Comparison of ENCODE assay signal across 21 cellular contexts in the genomic region with DNA sequence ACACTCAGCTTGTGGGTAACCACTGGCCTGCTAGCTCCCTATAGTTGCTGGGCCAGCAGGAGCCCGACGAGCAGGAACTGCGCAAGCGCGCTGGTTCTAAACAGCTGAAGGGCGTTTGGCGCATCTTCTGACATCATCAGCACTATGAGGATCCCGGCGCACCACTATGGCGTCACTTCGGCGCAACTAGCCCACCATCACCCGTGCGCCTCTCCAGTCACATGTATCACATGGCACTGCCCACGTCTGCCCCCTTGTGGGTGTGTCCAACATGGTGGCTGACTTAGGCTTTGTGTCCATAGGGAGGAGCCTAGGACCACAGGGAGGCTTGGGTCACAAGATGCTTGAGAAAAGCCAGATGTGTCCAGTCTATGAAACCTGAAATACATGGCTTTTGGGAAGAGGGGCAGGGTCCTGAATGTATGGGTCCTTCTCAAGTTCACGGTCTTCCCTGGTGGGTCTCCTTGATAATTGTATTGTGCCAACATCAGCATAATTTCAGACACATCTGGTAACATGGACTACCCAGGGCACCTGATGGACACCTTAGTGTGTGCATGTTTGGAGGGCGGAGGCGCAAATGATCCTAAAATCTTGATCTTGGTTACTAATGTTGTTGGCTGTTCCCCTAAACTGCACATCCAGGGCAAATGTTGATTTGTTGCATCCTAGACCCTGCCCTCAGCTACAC. TPM values are rescaled to one million over a fixed set of nuclear protein-coding genes. Genes with fewer than 3 reads are reported as not detected.
DNase-seq lines count a peak whose midpoint lies in the region; ATAC-seq and TF ChIP-seq lines count a peak whose summit lies in the region.
"Had no signal": no experiment of that assay in that cellular context is flagged by ENCODE, and none has a peak within 500 bp of the region (broad histone marks: within the 10 kb centered on the region; RNA-seq: fewer than 3 reads in every experiment).

No MANE protein-coding gene starts in this region.

- peak; percentile 33 for DNase-seq in activated CD4-positive, alpha-beta T cell treated with anti-CD3 and anti-CD28 coated beads for 36 hours
- no peak for DNase-seq in activated CD4-positive, alpha-beta T cell treated with anti-CD3 and anti-CD28 coated beads, Interleukin-2, amount 50 U/mL, for 4 hours
- DNase-seq in H9 (no peak), SK-MEL-5 (ENCODE audit: low read depth, low spot score) (peak; percentile 33), neural crest cell (ENCODE audit: low read depth, low spot score) (no peak), spleen (no peak), GM23248 (no peak)
- DNase-seq: activated CD4-positive, alpha-beta T cell treated with anti-CD3 and anti-CD28 coated beads, Interleukin-2, amount 50 U/mL, for 48 hours; activated effector memory CD4-positive, alpha-beta T cell treated with Interleukin-2 at 50 U/mL for 16 hours; AML-193; lower lobe of right lung; NCI-H1105; NCI-H446 treated with DMSO at 0.1 percent for 48 hours; nephron progenitor cell; T1000 had no signal

- H3K56ac ChIP-seq in H9 (ENCODE audit: insufficient read length, low read depth, low read length), result no peak overlapping the region

- H3K9ac ChIP-seq in H9 (ENCODE audit: extremely low read depth, insufficient read length, low read length) (no peak overlapping the region), GM23248 (no peak overlapping the region)

- ATAC-seq in activated CD4-positive, alpha-beta T cell treated with anti-CD3 and anti-CD28 coated beads for 36 hours, result no peak
- ATAC-seq in GM19328 (IDR thresholded peaks at IDR 0.05; ENCODE audit: unreplicated experiment), result no peak
- ATAC-seq: body of pancreas, lower lobe of right lung, Right ventricle myocardium inferior had no signal

- H3K4me1 ChIP-seq in H9 (ENCODE audit: insufficient read depth, low read length) (no peaks in the 10 kb centered on the region), spleen (no peaks in the 10 kb centered on the region), GM23248 (ENCODE audit: insufficient read depth) (no peaks in the 10 kb centered on the region)
- H3K4me1 ChIP-seq: body of pancreas, lower lobe of right lung, tibial nerve had no signal

- no peak for TF ChIP-seq POLR2A in spleen (IDR thresholded peaks at IDR 0.05)

- peaks cover 3% of the 10 kb centered on the region for H3K4me1 Mint-ChIP-seq in activated CD4-positive, alpha-beta T cell treated with anti-CD3 and anti-CD28 coated beads for 36 hours
- no peaks in the 10 kb centered on the region for H3K4me1 Mint-ChIP-seq in H9
- H3K4me1 Mint-ChIP-seq in neural crest cell, result no peaks in the 10 kb centered on the region
- H3K4me1 Mint-ChIP-seq: nephron progenitor cell had no signal

- no peak overlapping the region for H3T11ph ChIP-seq in H9 (ENCODE audit: low read length)

- POLR2A ChIA-PET in activated CD4-positive, alpha-beta T cell treated with anti-CD3 and anti-CD28 coated beads for 36 hours (lab: Charles Lee), result no interaction called here

- H2BK120ac ChIP-seq in H9 (ENCODE audit: low read depth, low read length, poor library complexity, severe bottlenecking), result no peak overlapping the region

- H2BK5ac ChIP-seq in H9 (ENCODE audit: insufficient read length, low read length), result no peak overlapping the region

- peaks cover 24% of the 10 kb centered on the region for H3K27me3 Mint-ChIP-seq in activated CD4-positive, alpha-beta T cell treated with anti-CD3 and anti-CD28 coated beads for 36 hours
- H3K27me3 Mint-ChIP-seq in H9 (ENCODE audit: low read depth) (peaks cover 79% of the 10 kb centered on the region), neural crest cell (ENCODE audit: low read depth) (peaks cover 86% of the 10 kb centered on the region)

- H3K27me3 ChIP-seq in H9 (ENCODE audit: insufficient read depth, low read length), result no peaks in the 10 kb centered on the region; the same call in 1 of the 2 replicates
- H3K27me3 ChIP-seq in spleen (replicated peaks in 1 of 7), result peaks cover 0 to 55% (median 0%) of the 10 kb centered on the region in 7 donors
- no peaks in the 10 kb centered on the region; the same call in 1 of the 2 replicates for H3K27me3 ChIP-seq in GM23248 (replicated peaks; ENCODE audit: insufficient read depth)
- H3K27me3 ChIP-seq: body of pancreas, tibial nerve had no signal

- in situ Hi-C loops in SK-MEL-5 (cut with HindIII; ENCODE audit: low pct_unique_long_range_greater_than_20kb, low sequenced_read_pairs) (no loop called here), GM23248 (cut with MboI) (no loop called here)

- H3K79me2 ChIP-seq in H9 (ENCODE audit: insufficient read depth, low read length), result no peaks in the 10 kb centered on the region
- no peaks in the 10 kb centered on the region for H3K79me2 ChIP-seq in GM23248 (ENCODE audit: insufficient read depth)

- no peaks in the 10 kb centered on the region for H3K36me3 ChIP-seq in spleen
- H3K36me3 ChIP-seq in GM23248 (ENCODE audit: low read depth), result no peaks in the 10 kb centered on the region
- H3K36me3 ChIP-seq: lower lobe of right lung, tibial nerve had no signal

- no peak overlapping the region for H3K4ac ChIP-seq in H9 (ENCODE audit: low read depth, low read length)

- H3K4me3 ChIP-seq in spleen (no peak overlapping the region), GM23248 (no peak overlapping the region)
- H3K4me3 ChIP-seq: body of pancreas, lower lobe of right lung, tibial nerve had no signal

- no peak overlapping the region for H4K91ac ChIP-seq in H9 (ENCODE audit: insufficient read length, low read depth, low read length)

- no peak overlapping the region for H3K4me3 Mint-ChIP-seq in activated CD4-positive, alpha-beta T cell treated with anti-CD3 and anti-CD28 coated beads for 36 hours
- H3K4me3 Mint-ChIP-seq in H9 (no peak overlapping the region), neural crest cell (no peak overlapping the region)
- H3K4me3 Mint-ChIP-seq: nephron progenitor cell had no signal

- H3K9me2 ChIP-seq in GM23248 (ENCODE audit: insufficient read depth), result no peaks in the 10 kb centered on the region

- no peak overlapping the region for H3K14ac ChIP-seq in H9 (ENCODE audit: insufficient read depth, low read length)

- H2AK5ac ChIP-seq in H9 (ENCODE audit: insufficient read length, low read length), result no peak overlapping the region

- H4K20me1 ChIP-seq in H9 (ENCODE audit: control insufficient read depth, insufficient read depth, insufficient read length) (no peaks in the 10 kb centered on the region), GM23248 (ENCODE audit: insufficient read depth) (no peaks in the 10 kb centered on the region)

- no peak overlapping the region for H2BK20ac ChIP-seq in H9 (ENCODE audit: low read depth, low read length, poor library complexity, severe bottlenecking)

- peaks cover 6% of the 10 kb centered on the region; the same call in 1 of the 2 replicates for H3F3A ChIP-seq in GM23248 (ENCODE audit: insufficient read depth)

- H3K23ac ChIP-seq in H9 (ENCODE audit: insufficient read length, low read depth, low read length), result no peak overlapping the region

- no peak overlapping the region for H2AFZ ChIP-seq in H9 (ENCODE audit: low read length)
- no peak overlapping the region for H2AFZ ChIP-seq in GM23248

- H3K4me2 ChIP-seq in H9 (ENCODE audit: insufficient read depth, insufficient read length, low read length), result no peak overlapping the region
- no peak overlapping the region for H3K4me2 ChIP-seq in GM23248 (ENCODE audit: unreplicated experiment)

- CTCF ChIA-PET in activated CD4-positive, alpha-beta T cell treated with anti-CD3 and anti-CD28 coated beads for 36 hours (lab: Charles Lee), result no interaction called here

- peak; percentile 45 for TF ChIP-seq CTCF in H9 (conservative IDR thresholded peaks at IDR 0.05)
- TF ChIP-seq CTCF in neural crest cell (conservative IDR thresholded peaks at IDR 0.05), result peak; percentile 24
- TF ChIP-seq CTCF in spleen (IDR thresholded peaks at IDR 0.05 in 8 of 11, conservative IDR thresholded peaks at IDR 0.05 in 3 of 11), result no peak

- H4K8ac ChIP-seq in H9 (replicated peaks; ENCODE audit: insufficient read length, low read depth, low read length), result no peak overlapping the region

- H3K9me3 ChIP-seq in H9 (ENCODE audit: control insufficient read depth, low read depth, low read length) (peaks cover 4% of the 10 kb centered on the region), spleen (peaks cover 0 to 9% (median 2%) of the 10 kb centered on the region in 8 donors), GM23248 (ENCODE audit: low read depth) (no peaks in the 10 kb centered on the region)
- H3K9me3 ChIP-seq: body of pancreas, lower lobe of right lung had no signal

- no peaks in the 10 kb centered on the region for H3K23me2 ChIP-seq in H9 (ENCODE audit: insufficient read length, low read depth, low read length, poor library complexity, severe bottlenecking)

- no peak overlapping the region for H3K18ac ChIP-seq in H9 (ENCODE audit: insufficient read length, low read depth, low read length)

- H3K36me3 Mint-ChIP-seq in activated CD4-positive, alpha-beta T cell treated with anti-CD3 and anti-CD28 coated beads for 36 hours (ENCODE audit: low read depth), result no peaks in the 10 kb centered on the region
- H3K36me3 Mint-ChIP-seq in H9 (ENCODE audit: insufficient read depth in 1 of 3, low read depth in 3 of 3) (peaks cover 4 to 11% (median 7%) of the 10 kb centered on the region in 3 experiments; a peak in 5 of 7 replicates), neural crest cell (ENCODE audit: low read depth) (no peaks in the 10 kb centered on the region)

- no peaks in the 10 kb centered on the region for H3K79me1 ChIP-seq in H9 (ENCODE audit: insufficient read depth, low read depth, low read length, poor library complexity, severe bottlenecking)

- H3K27ac ChIP-seq in H9 (ENCODE audit: insufficient read length, low read depth, low read length) (no peak overlapping the region), spleen (no peak overlapping the region), GM23248 (no peak overlapping the region)
- H3K27ac ChIP-seq: body of pancreas, lower lobe of right lung, tibial nerve had no signal

- H2BK15ac ChIP-seq in H9 (ENCODE audit: low read depth, low read length), result no peak overlapping the region

- H4K5ac ChIP-seq in H9 (ENCODE audit: insufficient read length, low read depth, low read length), result no peak overlapping the region

- intact Hi-C loops in activated CD4-positive, alpha-beta T cell treated with anti-CD3 and anti-CD28 coated beads for 36 hours (cut with DNase I, micrococcal nuclease), result no loop called here
- intact Hi-C loops in spleen (cut with DNase I; ENCODE audit: low total_unique reads), result no loop called here

- no CpG with 5 or more reads among the region's 18 CpGs for WGBS in H9 (ENCODE audit: extremely low coverage, insufficient read length, low lambda C conversion rate)
- WGBS in spleen, 5 donors, result 90 to 91% (median 90%) methylated on average over 18 of the region's 18 CpGs
- WGBS in GM23248 (ENCODE audit: low coverage in 1 of 2, low lambda C conversion rate in 2 of 2, missing lambda C conversion rate in 2 of 2), 2 experiments, result 80 to 83% methylated on average over 18 of the region's 18 CpGs

- no peak overlapping the region for H3K27ac Mint-ChIP-seq in activated CD4-positive, alpha-beta T cell treated with anti-CD3 and anti-CD28 coated beads for 36 hours
- H3K27ac Mint-ChIP-seq in H9 (no peak overlapping the region), neural crest cell (ENCODE audit: unreplicated experiment) (no peak overlapping the region)
- H3K27ac Mint-ChIP-seq: nephron progenitor cell had no signal

- H3K9me3 Mint-ChIP-seq in activated CD4-positive, alpha-beta T cell treated with anti-CD3 and anti-CD28 coated beads for 36 hours (ENCODE audit: low read depth), result peaks cover 10% of the 10 kb centered on the region
- H3K9me3 Mint-ChIP-seq in H9, result peaks cover 36 to 38% of the 10 kb centered on the region in 2 experiments
- no peaks in the 10 kb centered on the region for H3K9me3 Mint-ChIP-seq in neural crest cell

- H2BK12ac ChIP-seq in H9 (ENCODE audit: insufficient read length, low read depth, low read length), result no peak overlapping the region

RNA-seq across cellular contexts. Expression of gene KLK4, which starts 18.0 kb away (rescaled TPM):
- not detected for total RNA-seq in activated CD4-positive, alpha-beta T cell treated with anti-CD3 and anti-CD28 coated beads for 36 hours
- total RNA-seq in H9 (2021) (0.48 TPM in 1 of 2 replicates, not detected in the other), neural crest cell (not detected in 2 replicates), spleen (not detected)
- total RNA-seq in SK-MEL-5 (2014; rRNA removed; shearing (Covaris generic)), result 1.0 TPM in 1 of 2 replicates, not detected in the other
- polyA plus RNA-seq in SK-MEL-5 (2015; cell fraction: cytosol; rRNA removed), result 0.25 and 0.95 TPM in 2 replicates
- not detected in 2 replicates for polyA plus RNA-seq in SK-MEL-5 (2015; cell fraction: nucleus; rRNA removed)
- polyA plus RNA-seq in spleen (under 1 TPM; 0.19 to 0.26 (median 0.20) TPM), GM23248 (2016; fragmentation: Nextera tagmentation; extraction: Ambion mirVana) (not detected in 2 replicates)
- total RNA-seq in GM23248 (2014; rRNA removed; shearing (Covaris generic)), result not detected in 2 replicates
- total RNA-seq: body of pancreas, HT1080, lower lobe of right lung, renal cortical epithelial cell, Right ventricle myocardium inferior had no signal

RNA-seq across cellular contexts. Expression of gene KLK2, which starts 20.0 kb away (rescaled TPM):
- total RNA-seq in activated CD4-positive, alpha-beta T cell treated with anti-CD3 and anti-CD28 coated beads for 36 hours, result not detected
- total RNA-seq in H9 (2021) (not detected in 2 replicates), neural crest cell (not detected in 2 replicates), spleen (1 to 10 TPM in 1 of 7 donors, under 1 TPM in 1, not detected in 5; 0.37 to 1.2 TPM)
- 0.96 and 2.0 TPM in 2 replicates for total RNA-seq in SK-MEL-5 (2014; rRNA removed; shearing (Covaris generic))
- 0.63 and 4.5 TPM in 2 replicates for polyA plus RNA-seq in SK-MEL-5 (2015; cell fraction: cytosol; rRNA removed)
- polyA plus RNA-seq in SK-MEL-5 (2015; cell fraction: nucleus; rRNA removed), result 19.7 and 22.8 TPM in 2 replicates
- polyA plus RNA-seq in spleen (under 1 TPM; 0.65 to 0.86 (median 0.65) TPM), GM23248 (2016; fragmentation: Nextera tagmentation; extraction: Ambion mirVana) (not detected in 2 replicates)
- total RNA-seq in GM23248 (2014; rRNA removed; shearing (Covaris generic)), result not detected in 2 replicates
- total RNA-seq: body of pancreas, HT1080, lower lobe of right lung, renal cortical epithelial cell, Right ventricle myocardium inferior, tibial nerve had no signal

RNA-seq across cellular contexts. Expression of gene KLK3, which starts 38.5 kb away (rescaled TPM):
- total RNA-seq in activated CD4-positive, alpha-beta T cell treated with anti-CD3 and anti-CD28 coated beads for 36 hours, result not detected
- total RNA-seq in H9 (2021) (not detected in 2 replicates), neural crest cell (not detected in 2 replicates), spleen (not detected)
- not detected in 2 replicates for total RNA-seq in SK-MEL-5 (2014; rRNA removed; shearing (Covaris generic))
- polyA plus RNA-seq in SK-MEL-5 (2015; cell fraction: cytosol; rRNA removed), result not detected in 2 replicates
- not detected in 2 replicates for polyA plus RNA-seq in SK-MEL-5 (2015; cell fraction: nucleus; rRNA removed)
- polyA plus RNA-seq in spleen (under 1 TPM in 1 of 3 donors, not detected in 2; 0.03 TPM), GM23248 (2016; fragmentation: Nextera tagmentation; extraction: Ambion mirVana) (not detected in 2 replicates)
- total RNA-seq in GM23248 (2014; rRNA removed; shearing (Covaris generic)), result not detected in 2 replicates
- total RNA-seq: body of pancreas, HT1080, lower lobe of right lung, renal cortical epithelial cell, Right ventricle myocardium inferior, tibial nerve had no signal

RNA-seq across cellular contexts. Expression of gene KLK5, which starts 59.6 kb away (rescaled TPM):
- not detected for total RNA-seq in activated CD4-positive, alpha-beta T cell treated with anti-CD3 and anti-CD28 coated beads for 36 hours
- not detected in 2 replicates for total RNA-seq in H9 (2021)
- not detected in 2 replicates for total RNA-seq in SK-MEL-5 (2014; rRNA removed; shearing (Covaris generic))
- polyA plus RNA-seq in SK-MEL-5 (2015; cell fraction: cytosol; rRNA removed), result not detected in 2 replicates
- not detected in 2 replicates for polyA plus RNA-seq in SK-MEL-5 (2015; cell fraction: nucleus; rRNA removed)
- not detected in 2 replicates for total RNA-seq in neural crest cell
- total RNA-seq in spleen, result under 1 TPM in 1 of 7 donors, not detected in 6; 0.79 TPM
- polyA plus RNA-seq in spleen, result under 1 TPM in 1 of 3 donors, not detected in 2; 0.13 TPM
- total RNA-seq in GM23248 (2014; rRNA removed; shearing (Covaris generic)), result not detected in 2 replicates
- 0.23 TPM in 1 of 2 replicates, not detected in the other for polyA plus RNA-seq in GM23248 (2016; fragmentation: Nextera tagmentation; extraction: Ambion mirVana)
- total RNA-seq: body of pancreas, HT1080, lower lobe of right lung, Right ventricle myocardium inferior, tibial nerve had no signal

RNA-seq across cellular contexts. Expression of gene KLK15, which starts 59.8 kb away (rescaled TPM):
- total RNA-seq in activated CD4-positive, alpha-beta T cell treated with anti-CD3 and anti-CD28 coated beads for 36 hours, result not detected
- total RNA-seq in H9 (2021) (not detected in 2 replicates), neural crest cell (not detected in 2 replicates), spleen (not detected)
- not detected in 2 replicates for total RNA-seq in SK-MEL-5 (2014; rRNA removed; shearing (Covaris generic))
- 0.23 and 1.1 TPM in 2 replicates for polyA plus RNA-seq in SK-MEL-5 (2015; cell fraction: cytosol; rRNA removed)
- 1.1 TPM in 1 of 2 replicates, not detected in the other for polyA plus RNA-seq in SK-MEL-5 (2015; cell fraction: nucleus; rRNA removed)
- polyA plus RNA-seq in spleen (under 1 TPM in 2 of 3 donors, not detected in 1; 0.07 to 0.13 TPM), GM23248 (2016; fragmentation: Nextera tagmentation; extraction: Ambion mirVana) (not detected in 2 replicates)
- not detected in 2 replicates for total RNA-seq in GM23248 (2014; rRNA removed; shearing (Covaris generic))
- total RNA-seq: body of pancreas, HT1080, lower lobe of right lung, renal cortical epithelial cell, Right ventricle myocardium inferior, tibial nerve had no signal

Comparison
In these comparisons a context has a peak if more than half of its experiments do, and no peak if none do; other contexts are left out.
1. DNase-seq: peak in activated CD4-positive, alpha-beta T cell treated with anti-CD3 and anti-CD28 coated beads for 36 hours (single experiment) and SK-MEL-5 (single experiment); none in activated CD4-positive, alpha-beta T cell treated with anti-CD3 and anti-CD28 coated beads, Interleukin-2, amount 50 U/mL, for 4 hours (0 of 2), H9 (single experiment), neural crest cell (single experiment), spleen (single experiment) and GM23248 (single experiment).
2. CTCF ChIP-seq: peak in H9 (single experiment) and neural crest cell (single experiment); none in spleen (0 of 11).